8 cellular contexts compared by ENCODE assay signal in the genomic region with DNA sequence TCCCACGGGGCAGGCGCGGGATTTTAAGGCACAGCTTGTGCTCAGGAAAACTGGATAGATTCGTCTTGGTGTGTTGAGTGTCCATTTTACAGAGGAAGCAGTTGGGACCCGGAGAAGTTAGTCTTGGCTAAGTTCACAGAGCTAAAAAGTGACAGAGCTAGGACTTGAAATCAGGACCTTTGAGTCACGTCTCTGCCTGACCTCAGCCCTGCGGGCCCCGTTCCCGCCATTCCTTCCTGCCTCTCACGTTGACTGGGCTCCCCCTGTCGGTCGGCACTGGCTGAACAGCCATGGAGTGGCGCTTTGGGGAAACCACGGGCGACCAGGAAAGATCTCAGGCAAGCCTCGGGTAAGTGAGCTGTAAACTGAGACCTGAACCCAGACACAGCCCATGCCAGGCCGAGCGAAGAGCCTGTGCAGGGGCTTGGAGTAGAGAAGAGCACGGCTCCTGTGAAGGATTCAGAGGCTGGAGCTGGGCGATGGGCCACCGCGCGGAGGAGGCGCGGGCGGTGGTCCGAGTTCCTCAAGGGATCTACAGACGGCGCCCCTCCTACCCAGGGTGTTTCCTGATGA. TPM values are rescaled to one million over a fixed set of nuclear protein-coding genes. Genes with fewer than 3 reads are reported as not detected.
A peak's percentile ranks its signal among the peaks of the same experiment; 100 is the strongest.
DNase-seq lines count a peak whose midpoint lies in the region; ATAC-seq, FAIRE-seq and TF ChIP-seq lines count a peak whose summit lies in the region.

No MANE protein-coding gene starts in this region.

- H3K27me3 ChIP-seq in heart left ventricle, result no peaks in the 10 kb centered on the region
- no peaks in the 10 kb centered on the region for H3K27me3 ChIP-seq in upper lobe of left lung

- TF ChIP-seq POLR2A in A549 (IDR thresholded peaks at IDR 0.05; ENCODE audit: low read length), result no peak
- TF ChIP-seq POLR2A in heart left ventricle (IDR thresholded peaks at IDR 0.05), result no peak
- no peak for TF ChIP-seq POLR2A in upper lobe of left lung (IDR thresholded peaks at IDR 0.05)

- H3K36me3 ChIP-seq in heart left ventricle (no peaks in the 10 kb centered on the region), upper lobe of left lung (no peaks in the 10 kb centered on the region)

- peak; percentile 92 for TF ChIP-seq CTCF in A549 (IDR thresholded peaks at IDR 0.05)
- TF ChIP-seq CTCF in heart left ventricle (IDR thresholded peaks at IDR 0.05), result peak; percentile 93 to 97 (median 96)
- TF ChIP-seq CTCF in upper lobe of left lung (IDR thresholded peaks at IDR 0.05), result peak; percentile 92 to 97 (median 96)

- TF ChIP-seq EP300 in A549 (IDR thresholded peaks at IDR 0.05), result no peak
- TF ChIP-seq EP300 in upper lobe of left lung (IDR thresholded peaks at IDR 0.05), result no peak

- 42% methylated on average over 28 of the region's 29 CpGs for WGBS in A549 (ENCODE audit: missing lambda C conversion rate)
- WGBS in heart left ventricle, 4 donors, result 14 to 24% (median 18%) methylated on average over 22 to 29 of the region's 29 CpGs
- 15 to 22% methylated on average over 29 of the region's 29 CpGs for WGBS in upper lobe of left lung, 2 donors

- FAIRE-seq in A549 (lab: Jason Lieb, UNC), result no peak

- intact Hi-C loops in heart left ventricle (cut with DNase I) (loop anchor here (1.0 to 10.0 kb wide), 11 partner anchors 165 to 350 kb away; partner anchors contain the start of gene UVRAG (in 1 of the 10)), posterior vena cava (cut with DNase I) (loop anchor here (5.0 to 10.0 kb wide), 2 partner anchors 250 to 257 kb away; no protein-coding TSS in a partner anchor)

- POLR2A ChIA-PET in A549 (lab: Yijun Ruan, JAX), result interaction anchor here (0.6 kb wide), 1 partner anchor 255 kb away, joined by 3 read pairs; no protein-coding TSS in a partner anchor

- H3K4me3 ChIP-seq in A549 (no peak overlapping the region), heart left ventricle (peak overlapping the region in 11 of 12 donors; percentile 19 to 66 (median 48)), upper lobe of left lung (peak overlapping the region in 3 of 4 donors; percentile 30 to 44 (median 31))

- peak; percentile 95 to 98 for TF ChIP-seq RAD21 in A549 (conservative IDR thresholded peaks at IDR 0.05 in 1 of 2, IDR thresholded peaks at IDR 0.05 in 1 of 2)

- DNase-seq in A549 (ENCODE audit: low read depth in 1 of 2, low spot score in 1 of 2) (peak; percentile 84 to 93), SK-MEL-5 (ENCODE audit: low read depth, low spot score) (peak; percentile 78), heart left ventricle (peak; percentile 86 to 95 (median 89)), posterior vena cava (ENCODE audit: low spot score) (peak; percentile 97), upper lobe of left lung (peak; percentile 89)
- peak; percentile 91 to 94 for DNase-seq in activated naive CD4-positive, alpha-beta T cell treated with anti-CD3 and anti-CD28 coated beads, Interleukin-2, amount 50 U/mL, for 72 hours (ENCODE audit: low spot score in 2 of 2)

- ATAC-seq in A549 (peak; percentile 91 to 96), GM18870 (IDR thresholded peaks at IDR 0.05; ENCODE audit: unreplicated experiment) (peak; percentile 46), HG03378 (IDR thresholded peaks at IDR 0.05; ENCODE audit: unreplicated experiment) (peak; percentile 56), heart left ventricle (peak; percentile 80 to 92 (median 91)), upper lobe of left lung (ENCODE audit: low FRiP score in 2 of 2) (peak; percentile 86 to 96)
- ATAC-seq in activated naive CD4-positive, alpha-beta T cell treated with anti-CD3 and anti-CD28 coated beads, Interleukin-2, amount 50 U/mL, for 72 hours, result peak; percentile 97 to 98

- H3K9me3 Mint-ChIP-seq in activated naive CD4-positive, alpha-beta T cell treated with anti-CD3 and anti-CD28 coated beads, Interleukin-2, amount 50 U/mL, for 72 hours, result no peaks in the 10 kb centered on the region

- no peaks in the 10 kb centered on the region for H3K9me3 ChIP-seq in A549
- H3K9me3 ChIP-seq in heart left ventricle, result no peaks in the 10 kb centered on the region
- H3K9me3 ChIP-seq in upper lobe of left lung, result no peaks in the 10 kb centered on the region

- H3K27ac ChIP-seq in A549 (peak overlapping the region; percentile 40 to 63; a peak in 3 of 6 replicates), heart left ventricle (peak overlapping the region in 4 of 12 donors; percentile 4 to 34 (median 20)), upper lobe of left lung (no peak overlapping the region)

- H3K4me1 ChIP-seq in A549 (0 out of 3 replicates have a peak, but pooled peaks cover 6% of the 10 kb centered on the region), heart left ventricle (peaks cover 0 to 17% (median 12%) of the 10 kb centered on the region in 12 donors), upper lobe of left lung (peaks cover 4 to 12% (median 9%) of the 10 kb centered on the region in 4 donors)

- in situ Hi-C loops in SK-MEL-5 (cut with HindIII; ENCODE audit: low pct_unique_long_range_greater_than_20kb, low sequenced_read_pairs), result no loop called here

- CTCF ChIA-PET in A549 (lab: Yijun Ruan, JAX), result interaction anchor here (0.6 to 3.2 kb wide), 85 partner anchors 8 to 967 kb away, joined by 3 to 187 read pairs (median 4); no protein-coding TSS in a partner anchor

- H3K36me3 Mint-ChIP-seq in activated naive CD4-positive, alpha-beta T cell treated with anti-CD3 and anti-CD28 coated beads, Interleukin-2, amount 50 U/mL, for 72 hours, result no peaks in the 10 kb centered on the region

- H3K27ac Mint-ChIP-seq in activated naive CD4-positive, alpha-beta T cell treated with anti-CD3 and anti-CD28 coated beads, Interleukin-2, amount 50 U/mL, for 72 hours, result peak overlapping the region in 1 of 2 donors; percentile 69

- peak overlapping the region; percentile 64 for H3K4me2 ChIP-seq in A549

TF ChIP-seq in A549, 52 proteins besides CTCF, POLR2A, EP300 and RAD21 (continues in another document):
- no peak for TF ChIP-seq KDM5A (IDR thresholded peaks at IDR 0.05)
- TF ChIP-seq ZNF302 (CRISPR knock-in tag; IDR thresholded peaks at IDR 0.05), result no peak
- TF ChIP-seq CEBPB (IDR thresholded peaks at IDR 0.05), result no peak
- TF ChIP-seq CBX8 (IDR thresholded peaks at IDR 0.05), result no peak
- TF ChIP-seq EHMT2 (IDR thresholded peaks at IDR 0.05; ENCODE audit: low read depth), result no peak
- no peak for TF ChIP-seq FOXS1 (CRISPR knock-in tag; IDR thresholded peaks at IDR 0.05)
- no peak for TF ChIP-seq EHF (CRISPR knock-in tag; IDR thresholded peaks at IDR 0.05)
- no peak for TF ChIP-seq CHD2 (IDR thresholded peaks at IDR 0.05; ENCODE audit: low read length, partially characterized antibody)
- no peak for TF ChIP-seq TP53 (CRISPR knock-in tag; IDR thresholded peaks at IDR 0.05)
- no peak for TF ChIP-seq HOXB13 (CRISPR knock-in tag; IDR thresholded peaks at IDR 0.05; ENCODE audit: low read depth)
- peak; percentile 97 for TF ChIP-seq SMC3 (IDR thresholded peaks at IDR 0.05)
- no peak for TF ChIP-seq BCL3 (IDR thresholded peaks at IDR 0.05)
- no peak for TF ChIP-seq HOXB5 (CRISPR knock-in tag; IDR thresholded peaks at IDR 0.05)
- no peak for TF ChIP-seq JUN (IDR thresholded peaks at IDR 0.05)
- TF ChIP-seq E2F6 (IDR thresholded peaks at IDR 0.05; ENCODE audit: borderline replicate concordance, low read depth), result peak; percentile 97
- no peak for TF ChIP-seq HES2 (IDR thresholded peaks at IDR 0.05)
- peak; percentile 88 for TF ChIP-seq MAX (IDR thresholded peaks at IDR 0.05)

RNA-seq across cellular contexts. Expression of gene WNT11, which starts 54.1 kb away (rescaled TPM):
- polyA plus RNA-seq in A549 (2011; rRNA removed) (0.57 and 0.78 TPM in 2 replicates), A549 (2017; fragmentation: RNase III; extraction: RNeasy Plus Mini Kit Qiagen cat#74134 plus additional on column Dnase treatment) (0.36 to 0.76 TPM (median 0.42 TPM) in 3 replicates), heart left ventricle (1 to 10 TPM; 3.8 to 6.7 TPM)
- polyA plus RNA-seq in A549 (2012; cell fraction: cytosol; rRNA removed), result 0.99 and 1.3 TPM in 2 replicates
- polyA plus RNA-seq in A549 (2012; cell fraction: nucleus; rRNA removed), result 2.2 and 2.4 TPM in 2 replicates
- polyA minus RNA-seq in A549 (2011; rRNA and poly(A)+ RNA removed), result 0.58 and 0.66 TPM in 2 replicates
- total RNA-seq in SK-MEL-5 (2014; rRNA removed; shearing (Covaris generic)), result 0.08 and 0.16 TPM in 2 replicates
- polyA plus RNA-seq in SK-MEL-5 (2015; cell fraction: cytosol; rRNA removed), result 0.13 TPM in 1 of 2 replicates, not detected in the other
- polyA plus RNA-seq in SK-MEL-5 (2015; cell fraction: nucleus; rRNA removed), result 0.15 TPM in 1 of 2 replicates, not detected in the other
- 1 to 10 TPM in 1 of 2 donors, under 1 TPM in 1; 0.71 to 1.5 TPM for total RNA-seq in activated naive CD4-positive, alpha-beta T cell treated with anti-CD3 and anti-CD28 coated beads, Interleukin-2, amount 50 U/mL, for 72 hours
- total RNA-seq in heart left ventricle (10 to 100 TPM in 2 of 9 donors, 1 to 10 TPM in 7; 5.0 to 20.9 (median 9.2) TPM), posterior vena cava (10 to 100 TPM; 39.2 to 59.3 TPM), upper lobe of left lung (10 to 100 TPM in 1 of 6 donors, 1 to 10 TPM in 5; 1.7 to 12.9 (median 4.1) TPM)

Comparison
In these comparisons a context has a peak if more than half of its experiments do, and no peak if none do; other contexts are left out.
1. ATAC-seq: peak in every context shown above with its lines; median percentile 98 in activated naive CD4-positive, alpha-beta T cell treated with anti-CD3 and anti-CD28 coated beads, Interleukin-2, amount 50 U/mL, for 72 hours; 94 in A549; 91 in heart left ventricle; 91 in upper lobe of left lung; 56 in HG03378; 46 in GM18870.
2. H3K27ac ChIP-seq: peak in A549 (2 of 2); none in upper lobe of left lung (0 of 4).
3. Peak in every context shown above with its lines, with median percentiles within 50 percentile points of each other: DNase-seq and CTCF ChIP-seq.